Comparison of ENCODE assay signal across 10 cellular contexts in the genomic region with DNA sequence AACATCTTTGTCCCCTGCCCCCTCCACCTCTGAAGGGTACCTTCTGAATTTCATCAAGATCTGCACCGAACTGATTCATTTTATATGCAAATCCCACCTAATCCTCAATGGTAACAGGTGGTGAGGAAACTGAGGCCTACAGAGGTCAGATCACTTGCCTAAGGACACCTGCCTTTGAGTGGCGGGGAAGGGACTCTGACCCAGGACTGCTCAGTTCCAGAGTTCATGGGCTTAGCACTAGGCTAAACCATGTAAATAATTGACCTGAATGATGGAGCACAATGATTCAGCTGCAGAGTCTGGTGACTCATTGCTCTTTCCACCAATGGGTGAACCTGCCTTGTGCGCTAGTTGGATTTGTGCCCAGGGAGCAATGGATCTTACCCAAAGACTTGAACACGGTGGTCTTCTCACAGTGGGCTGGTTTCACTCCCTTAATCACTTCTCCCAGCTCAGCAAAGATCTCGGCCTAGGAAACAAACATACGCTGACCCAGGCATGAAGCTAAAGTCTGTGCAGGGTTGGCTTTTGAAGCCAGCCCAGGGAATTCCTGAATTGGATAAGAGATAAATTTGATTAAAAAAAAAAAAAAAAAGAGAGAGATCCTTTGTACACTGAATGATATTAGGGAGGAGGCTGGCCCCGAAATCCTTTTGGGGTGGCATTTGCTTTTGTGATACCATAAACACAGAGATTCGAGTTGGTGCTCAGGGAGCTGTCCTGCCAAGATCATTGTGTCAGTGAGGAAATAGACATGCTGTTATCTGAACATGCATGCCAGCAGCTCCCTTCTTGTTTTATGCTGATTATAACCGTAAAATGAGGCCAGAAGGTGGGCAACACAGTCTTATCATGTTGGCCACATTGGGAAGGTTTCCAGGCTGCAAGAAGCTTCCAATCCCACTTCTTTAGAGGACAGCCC. TPM values are rescaled to one million over a fixed set of nuclear protein-coding genes. Genes with fewer than 3 reads are reported as not detected.
DNase-seq lines count a peak whose midpoint lies in the region; ATAC-seq and TF ChIP-seq lines count a peak whose summit lies in the region.
"Had no signal": no experiment of that assay in that cellular context is flagged by ENCODE, and none has a peak within 500 bp of the region (broad histone marks: within the 10 kb centered on the region; RNA-seq: fewer than 3 reads in every experiment).

No MANE protein-coding gene starts in this region.

- H3K4me3 ChIP-seq in testis = no peak overlapping the region

- H3K27me3 ChIP-seq in foreskin keratinocyte (peaks cover 9% of the 10 kb centered on the region), testis (no peaks in the 10 kb centered on the region)

- H3K27ac ChIP-seq in RWPE1 = no peak overlapping the region
- H3K27ac ChIP-seq in foreskin keratinocyte = no peak overlapping the region
- no peak overlapping the region for H3K27ac ChIP-seq in testis

- TF ChIP-seq POLR2A in testis (IDR thresholded peaks at IDR 0.05) = no peak

- peak; percentile 91 for DNase-seq in RWPE1 (ENCODE audit: low spot score)
- DNase-seq in foreskin keratinocyte = peak; percentile 15 to 81
- DNase-seq in testis = peak; percentile 37
- no peak for DNase-seq in NOMO-1 treated with dmso at 0.1 percent for 144 hours (lab: John Stamatoyannopoulos, UW; ENCODE audit: unreplicated experiment)
- DNase-seq: NCI-H187 had no signal

- CTCF ChIA-PET in RWPE1 (lab: Yijun Ruan, JAX) = no interaction called here

- 76 to 89% methylated on average over 8 to 9 of the region's 9 CpGs for WGBS in testis, 2 donors

- no peaks in the 10 kb centered on the region for H3K36me3 ChIP-seq in testis (ENCODE audit: low read depth, missing control alignments)

- H3K4me1 ChIP-seq in foreskin keratinocyte = no peaks in the 10 kb centered on the region
- H3K4me1 ChIP-seq in testis = no peaks in the 10 kb centered on the region

- TF ChIP-seq CTCF in RWPE1 (conservative IDR thresholded peaks at IDR 0.05; ENCODE audit: low read depth) = no peak
- no peak for TF ChIP-seq CTCF in foreskin keratinocyte (conservative IDR thresholded peaks at IDR 0.05)
- TF ChIP-seq CTCF in testis (IDR thresholded peaks at IDR 0.05) = no peak

- POLR2A ChIA-PET in RWPE1 (lab: Yijun Ruan, JAX; ENCODE audit: low non-redundant PET) = no interaction called here

- intact Hi-C loops in testis (cut with DNase I; ENCODE audit: low total_unique reads) = no loop called here

- no peaks in the 10 kb centered on the region for H3K9me3 ChIP-seq in testis

- ATAC-seq in GM21619 (IDR thresholded peaks at IDR 0.05; ENCODE audit: unreplicated experiment) (peak; percentile 41), foreskin keratinocyte (peak; percentile 86), GM18519 (IDR thresholded peaks at IDR 0.05; ENCODE audit: low FRiP score, unreplicated experiment) (no peak), GM19452 (IDR thresholded peaks at IDR 0.05; ENCODE audit: unreplicated experiment) (no peak)
- ATAC-seq: activated CD4-positive, CD25-positive, alpha-beta regulatory T cell treated with anti-CD3 and anti-CD28 coated beads, Interleukin-2, amount 50 U/mL, for 24 hours had no signal

RNA-seq across cellular contexts. Expression of a gene that starts 17.0 kb away (rescaled TPM):
- not detected in 2 replicates for total RNA-seq in foreskin keratinocyte
- 0.08 TPM in 1 of 2 replicates, not detected in the other for polyA plus RNA-seq in foreskin keratinocyte
- total RNA-seq in testis = 10 to 100 TPM; 14.6 to 63.4 TPM
- 11.1 TPM for polyA plus RNA-seq in testis (ENCODE audit: insufficient read depth, low read depth, low replicate concordance)

RNA-seq across cellular contexts. Expression of a gene that starts 27.6 kb away (rescaled TPM):
- total RNA-seq in foreskin keratinocyte (not detected in 2 replicates), testis (under 1 TPM; 0.12 to 0.24 TPM)
- polyA plus RNA-seq in foreskin keratinocyte (not detected in 2 replicates), testis (ENCODE audit: insufficient read depth, low read depth, low replicate concordance) (0.40 TPM)
- polyA plus RNA-seq: neural cell had no signal

RNA-seq across cellular contexts. Expression of a gene that starts 49.8 kb away (rescaled TPM):
- total RNA-seq in foreskin keratinocyte = not detected in 2 replicates
- polyA plus RNA-seq in foreskin keratinocyte = not detected in 2 replicates
- total RNA-seq in testis = under 1 TPM in 1 of 2 donors, not detected in 1; 0.31 TPM
- 0.18 TPM for polyA plus RNA-seq in testis (ENCODE audit: insufficient read depth, low read depth, low replicate concordance)
- polyA plus RNA-seq: neural cell had no signal

Comparison
In these comparisons a context has a peak if more than half of its experiments do, and no peak if none do; other contexts are left out.
1. ATAC-seq: peak in GM21619 (single experiment) and foreskin keratinocyte (single experiment); none in GM18519 (single experiment) and GM19452 (single experiment).
2. RNA of a gene that starts 17.0 kb away (total RNA-seq): 14.6 to 63.4 TPM in testis; not detected in foreskin keratinocyte; every median in the first group is over 10 times any median in the second.